25 cellular contexts compared by ENCODE assay signal in genomic region chr5:29185558-29185957, GRCh38.
"Had no signal": no experiment of that assay in that cellular context is flagged by ENCODE, and none has a peak within 500 bp of the region (broad histone marks: within the 10 kb centered on the region; RNA-seq: fewer than 3 reads in every experiment).

No MANE protein-coding gene starts in this region.

- DNase-seq: colonic mucosa; cortex of kidney; effector CD8-positive, alpha-beta T cell; effector memory CD8-positive, alpha-beta T cell; endodermal cell; erythroblast; esophagus squamous epithelium; foreskin fibroblast; foreskin melanocyte; gastrocnemius medialis; glutamatergic neuron; head of caudate nucleus; heart right ventricle; hippocampal formation; left cardiac atrium; left lung; left ventricle myocardium superior; lower lobe of right lung; mesenchymal stem cell; mucosa of descending colon; naive B cell had no signal

- FAIRE-seq: endometrium, keratinocyte had no signal

- H3K4me3 ChIP-seq: colonic mucosa, esophagus squamous epithelium, gastrocnemius medialis, heart right ventricle, left lung, lower lobe of right lung, mucosa of descending colon had no signal

- H3K9me3 ChIP-seq: colonic mucosa, esophagus squamous epithelium, gastrocnemius medialis, lower lobe of right lung had no signal

- H3K27ac ChIP-seq: colonic mucosa, epithelial cell of prostate, esophagus squamous epithelium, gastrocnemius medialis, heart right ventricle, left lung, lower lobe of right lung had no signal

- ATAC-seq: effector memory CD8-positive, alpha-beta T cell; esophagus mucosa; gastrocnemius medialis; heart right ventricle; left cardiac atrium; left lung; left ventricle myocardium superior; lower lobe of right lung; mucosa of descending colon had no signal

- H3K27me3 ChIP-seq: colonic mucosa, esophagus squamous epithelium, gastrocnemius medialis, heart right ventricle, left lung had no signal

- H3K36me3 ChIP-seq: colonic mucosa, esophagus squamous epithelium, gastrocnemius medialis, heart right ventricle, left lung, lower lobe of right lung had no signal

- H3K4me1 ChIP-seq: colonic mucosa, esophagus squamous epithelium, gastrocnemius medialis, heart right ventricle, left lung, lower lobe of right lung had no signal
